ENCODE assay signal across 3 cellular contexts in the genomic region with DNA sequence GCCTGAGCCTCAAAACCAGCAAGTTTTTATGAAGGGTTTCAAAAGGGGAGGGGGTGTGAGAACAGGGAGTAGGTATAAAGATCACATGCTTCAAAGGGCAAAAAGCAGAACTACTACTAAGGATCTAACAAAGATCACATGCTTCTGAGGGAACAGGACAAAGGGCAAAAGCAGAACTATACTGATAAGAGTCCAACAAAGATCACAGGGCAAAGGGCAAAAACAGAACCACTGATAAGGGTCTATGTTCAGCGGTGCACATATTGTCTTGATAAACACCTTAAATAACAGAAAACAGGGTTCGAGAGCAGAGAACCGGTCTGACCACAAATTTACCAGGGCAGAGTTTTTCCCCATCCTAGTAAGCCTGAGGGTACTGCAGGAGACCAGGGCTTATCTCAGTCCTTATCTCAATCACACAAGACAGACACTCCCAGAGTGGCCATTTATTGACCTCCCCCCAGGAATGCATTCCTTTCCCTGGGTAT. TPM values are rescaled to one million over a fixed set of nuclear protein-coding genes. Genes with fewer than 3 reads are reported as not detected.
"Had no signal": no experiment of that assay in that cellular context is flagged by ENCODE, and none has a peak within 500 bp of the region (broad histone marks: within the 10 kb centered on the region; RNA-seq: fewer than 3 reads in every experiment).

No MANE protein-coding gene starts in this region.

RNA-seq across cellular contexts. Expression of gene BAAT, which starts 57.3 kb away (rescaled TPM):
- total RNA-seq: activated CD8-positive, alpha-beta T cell treated with anti-CD3 and anti-CD28 coated beads, Interleukin-2, amount 10 ng/mL, durations not matched to agents 7 days and 5 days; activated naive CD8-positive, alpha-beta T cell treated with anti-CD3 and anti-CD28 coated beads, Interleukin-2, amount 10 ng/mL, durations not matched to agents 7 days and 5 days; cerebellum had no signal
